ENCODE assay signal across 8 cellular contexts in genomic region chr4:8439914-8440490, GRCh38. TPM values are rescaled to one million over a fixed set of nuclear protein-coding genes. Genes with fewer than 3 reads are reported as not detected.
A peak's percentile ranks its signal among the peaks of the same experiment; 100 is the strongest.
DNase-seq lines count a peak whose midpoint lies in the region; FAIRE-seq and TF ChIP-seq lines count a peak whose summit lies in the region.

No MANE protein-coding gene starts in this region.

- H3K4me3 ChIP-seq in astrocyte of the cerebellum (ENCODE audit: low read depth, low read length) (peak overlapping the region; percentile 96), kidney (ENCODE audit: low read length in 2 of 2) (peak overlapping the region; percentile 85 to 100), subcutaneous abdominal adipose tissue (ENCODE audit: low read depth in 1 of 5, low read length in 5 of 5) (peak overlapping the region; percentile 78 to 97 (median 88))

- H3K9ac ChIP-seq in kidney (ENCODE audit: low read length in 2 of 2) (peak overlapping the region; percentile 84 to 85), subcutaneous abdominal adipose tissue (ENCODE audit: low read length in 5 of 5) (peak overlapping the region; percentile 7 to 98 (median 94))

- H3K36me3 Mint-ChIP-seq in HFFc6 (ENCODE audit: low read depth) = peaks cover 9% of the 10 kb centered on the region

- intact Hi-C loops in kidney (cut with DNase I) = no loop called here

- peak; percentile 0 for DNase-seq in NCI-H1436 (lab: John Stamatoyannopoulos, UW)
- no peak for DNase-seq in NCI-H1436 treated with DMSO at 0.1 percent for 48 hours (lab: John Stamatoyannopoulos, UW)
- no peak for DNase-seq in HFFc6
- peak; percentile 40 for DNase-seq in NCI-H1694 treated with DMSO at 0.1 percent for 48 hours (lab: John Stamatoyannopoulos, UW)
- DNase-seq in astrocyte of the cerebellum (ENCODE audit: low read depth) = no peak
- DNase-seq in kidney = no peak
- no peak for DNase-seq in iPS-NIHi11 (ENCODE audit: low spot score)

- H3K4me1 ChIP-seq in kidney (ENCODE audit: control insufficient read depth in 1 of 2, insufficient read depth in 1 of 2, low read depth in 1 of 2, low read length in 2 of 2) (peaks cover 5 to 25% of the 10 kb centered on the region in 2 donors), subcutaneous abdominal adipose tissue (ENCODE audit: control insufficient read depth in 5 of 5, insufficient read depth in 5 of 5, low read length in 5 of 5) (peaks cover 18 to 58% (median 50%) of the 10 kb centered on the region in 5 donors)

- in situ Hi-C loops in astrocyte of the cerebellum (cut with HindIII; ENCODE audit: low sequenced_read_pairs) = no loop called here

- H3K9me3 ChIP-seq in kidney (ENCODE audit: control insufficient read depth in 1 of 2, low read length in 2 of 2) (no peaks in the 10 kb centered on the region), subcutaneous abdominal adipose tissue (ENCODE audit: control insufficient read depth in 5 of 5, low read length in 5 of 5) (peaks cover 0 to 4% (median 0%) of the 10 kb centered on the region in 5 donors)

- H3K27ac ChIP-seq in kidney (ENCODE audit: low read depth in 2 of 2, low read length in 2 of 2) = peak overlapping the region; percentile 92 to 98
- H3K27ac ChIP-seq in subcutaneous abdominal adipose tissue (ENCODE audit: low read depth, low read length) = peak overlapping the region; percentile 94

- no peaks in the 10 kb centered on the region for H3K27me3 ChIP-seq in subcutaneous abdominal adipose tissue (ENCODE audit: control insufficient read depth in 5 of 5, insufficient read depth in 4 of 5, low read length in 5 of 5)

- H3K36me3 ChIP-seq in kidney (ENCODE audit: control insufficient read depth in 1 of 2, insufficient read depth in 2 of 2, low read length in 2 of 2) (no peaks in the 10 kb centered on the region), subcutaneous abdominal adipose tissue (ENCODE audit: control insufficient read depth in 5 of 5, insufficient read depth in 5 of 5, low read length in 5 of 5) (no peaks in the 10 kb centered on the region)

- TF ChIP-seq CTCF in HFFc6 (IDR thresholded peaks at IDR 0.05) (no peak), astrocyte of the cerebellum (IDR thresholded peaks at IDR 0.05; ENCODE audit: low read depth, low read length, missing control alignments) (no peak), kidney (IDR thresholded peaks at IDR 0.05; ENCODE audit: borderline replicate concordance, extremely low read depth, insufficient read depth) (no peak)

- peak overlapping the region; percentile 98 for H3K4me3 Mint-ChIP-seq in HFFc6

- peaks cover 5% of the 10 kb centered on the region; the same call in 1 of the 2 replicates for H3K9me3 Mint-ChIP-seq in HFFc6

- peak overlapping the region; percentile 99 for H3K27ac Mint-ChIP-seq in HFFc6

- H3K27me3 Mint-ChIP-seq in HFFc6 (ENCODE audit: insufficient read depth) = no peaks in the 10 kb centered on the region

- H3K4me1 Mint-ChIP-seq in HFFc6 (ENCODE audit: low read depth) = peaks cover 62% of the 10 kb centered on the region

- no peak for FAIRE-seq in kidney (lab: Jason Lieb, UNC)

RNA-seq across cellular contexts. Expression of gene ACOX3, which starts 0.5 kb away (rescaled TPM):
- 10 to 100 TPM; 18.6 to 23.2 (median 19.9) TPM for total RNA-seq in HFFc6 (2021; fragmentation: NEBNext Ultra II Directional; extraction: Animal tissue kit (Norgen Biotek cat#: 25700))
- total RNA-seq in kidney = 21.7 TPM
- 10.1 TPM for polyA plus RNA-seq in kidney (ENCODE audit: insufficient read depth, low read depth, low replicate concordance)

RNA-seq across cellular contexts. Expression of gene TRMT44, which starts 0.6 kb away (rescaled TPM):
- 10 to 100 TPM in 3 of 6 experiments, 1 to 10 TPM in 3; 8.8 to 10.7 (median 10.0) TPM for total RNA-seq in HFFc6 (2021; fragmentation: NEBNext Ultra II Directional; extraction: Animal tissue kit (Norgen Biotek cat#: 25700))
- 20.1 TPM for total RNA-seq in kidney
- polyA plus RNA-seq in kidney (ENCODE audit: insufficient read depth, low read depth, low replicate concordance) = 5.1 TPM

Comparison
In these comparisons a context has a peak if more than half of its experiments do, and no peak if none do; other contexts are left out.
1. DNase-seq: peak in NCI-H1436 (single experiment) and NCI-H1694 treated with DMSO at 0.1 percent for 48 hours (single experiment); none in NCI-H1436 treated with DMSO at 0.1 percent for 48 hours (single experiment), HFFc6 (single experiment), astrocyte of the cerebellum (single experiment), kidney (single experiment) and iPS-NIHi11 (single experiment).
2. Peak in every context shown above with its lines, with median percentiles within 50 percentile points of each other: H3K4me3 ChIP-seq.